ENCODE assay signal across 21 cellular contexts in genomic region chr5:126648471-126648870, GRCh38.
"Had no signal": no experiment of that assay in that cellular context is flagged by ENCODE, and none has a peak within 500 bp of the region (broad histone marks: within the 10 kb centered on the region; RNA-seq: fewer than 3 reads in every experiment).

No MANE protein-coding gene starts in this region.

- H3K4me3 Mint-ChIP-seq: naive thymus-derived CD4-positive, alpha-beta T cell; neural progenitor cell; stimulated activated memory B cell treated with anti-CD40 and anti-IgM and Interleukin-4, amounts not matched to agents 10 μg/mL and 1 μg/mL and 100 μg/mL, for 72 hours; stimulated activated naive CD8-positive, alpha-beta T cell treated with anti-CD3 and anti-CD28 coated beads, Interleukin-15, Interleukin-2, amounts not matched to agents 100 ng/mL and 50 ng/mL, for 24 hours had no signal

- H3K27ac Mint-ChIP-seq: naive thymus-derived CD4-positive, alpha-beta T cell; neural progenitor cell; stimulated activated memory B cell treated with anti-CD40 and anti-IgM and Interleukin-4, amounts not matched to agents 10 μg/mL and 1 μg/mL and 100 μg/mL, for 72 hours; stimulated activated naive CD8-positive, alpha-beta T cell treated with anti-CD3 and anti-CD28 coated beads, Interleukin-15, Interleukin-2, amounts not matched to agents 100 ng/mL and 50 ng/mL, for 24 hours had no signal

- H3K4me1 ChIP-seq: heart left ventricle, left ventricle myocardium inferior, neural progenitor cell, tibial artery had no signal

- H3K36me3 Mint-ChIP-seq: neural progenitor cell had no signal

- H2AFZ ChIP-seq: neural progenitor cell had no signal

- H3K4me3 ChIP-seq: dorsolateral prefrontal cortex, heart left ventricle, left ventricle myocardium inferior, lung, neural progenitor cell, ovary, tibial artery had no signal

- DNase-seq: caudate nucleus; cortex of kidney; dorsolateral prefrontal cortex; effector CD8-positive, alpha-beta T cell; heart left ventricle; hypothalamus; islet precursor cell; left ventricle myocardium inferior; mesenchymal stem cell; midbrain; naive thymus-derived CD4-positive, alpha-beta T cell; nucleus accumbens; ovary; right cardiac atrium; stimulated activated CD4-positive, alpha-beta T cell treated with anti-CD3 and anti-CD28 coated beads, Interleukin-4, amount 100 ng/mL, for 24 hours; tibial artery had no signal

- H3K27me3 ChIP-seq: dorsolateral prefrontal cortex, heart left ventricle, neural progenitor cell, ovary, tibial artery had no signal

- H3K36me3 ChIP-seq: heart left ventricle, left ventricle myocardium inferior, neural progenitor cell, ovary, tibial artery had no signal

- H3K4me2 ChIP-seq: neural progenitor cell had no signal

- H3K9me3 ChIP-seq: ovary had no signal

- H3K27me3 Mint-ChIP-seq: stimulated activated naive CD8-positive, alpha-beta T cell treated with anti-CD3 and anti-CD28 coated beads, Interleukin-15, Interleukin-2, amounts not matched to agents 100 ng/mL and 50 ng/mL, for 24 hours had no signal

- H3K4me1 Mint-ChIP-seq: neural progenitor cell; stimulated activated memory B cell treated with anti-CD40 and anti-IgM and Interleukin-4, amounts not matched to agents 10 μg/mL and 1 μg/mL and 100 μg/mL, for 72 hours had no signal

- H3K27ac ChIP-seq: dorsolateral prefrontal cortex, heart left ventricle, left ventricle myocardium inferior, neural progenitor cell, ovary, tibial artery had no signal

- ATAC-seq: esophagus mucosa; heart left ventricle; naive thymus-derived CD4-positive, alpha-beta T cell; right cardiac atrium; stimulated activated memory B cell treated with anti-CD40 and anti-IgM and Interleukin-4, amounts not matched to agents 10 μg/mL and 1 μg/mL and 100 μg/mL, for 72 hours had no signal
